In the genomic region with DNA sequence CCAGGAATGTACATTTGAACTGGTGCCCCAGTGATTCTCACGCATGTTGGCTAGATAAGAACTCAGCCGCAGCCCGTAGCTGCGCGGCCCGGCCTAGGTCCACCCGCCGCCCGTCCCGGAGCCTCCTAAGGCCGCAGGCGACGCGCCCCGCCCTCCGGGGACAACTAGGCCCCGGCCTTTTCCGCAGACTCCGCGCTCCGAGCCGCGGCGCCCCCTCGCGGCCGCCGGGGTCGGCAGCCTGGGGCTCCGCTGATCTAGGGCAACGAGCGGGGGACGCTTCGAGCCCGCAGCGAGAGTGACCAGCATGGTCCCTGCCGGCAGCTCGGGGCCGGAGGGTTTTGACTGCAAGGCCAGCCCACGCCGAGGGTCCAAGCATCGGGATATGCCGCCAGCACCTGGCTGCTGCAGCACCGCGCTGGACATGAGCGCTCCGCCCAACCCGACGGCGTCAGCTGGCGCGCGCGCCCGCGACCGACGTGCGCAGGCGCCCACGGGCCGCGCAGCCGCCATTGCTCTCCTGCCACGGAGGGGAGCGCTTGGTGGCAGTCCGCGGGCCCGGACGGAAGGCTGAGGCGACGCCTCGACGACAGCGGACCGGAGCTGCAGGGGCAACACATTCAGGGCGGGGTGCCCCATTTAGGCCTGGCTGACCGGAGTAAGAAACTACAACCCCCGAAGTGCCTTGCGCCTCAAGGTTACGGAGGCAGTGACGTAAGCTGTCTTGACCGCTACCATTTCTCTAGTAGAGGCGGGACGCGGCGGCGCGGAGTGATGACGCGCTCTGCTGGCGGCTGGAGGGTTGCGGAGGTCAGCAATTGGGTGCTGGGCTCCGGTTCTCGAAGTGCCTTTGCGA, we compare ENCODE assay signal across 8 cellular contexts. TPM values are rescaled to one million over a fixed set of nuclear protein-coding genes. Genes with fewer than 3 reads are reported as not detected.
DNase-seq lines count a peak whose midpoint lies in the region; ATAC-seq and TF ChIP-seq lines count a peak whose summit lies in the region.

A gene with protein sequence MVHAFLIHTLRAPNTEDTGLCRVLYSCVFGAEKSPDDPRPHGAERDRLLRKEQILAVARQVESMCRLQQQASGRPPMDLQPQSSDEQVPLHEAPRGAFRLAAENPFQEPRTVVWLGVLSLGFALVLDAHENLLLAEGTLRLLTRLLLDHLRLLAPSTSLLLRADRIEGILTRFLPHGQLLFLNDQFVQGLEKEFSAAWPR (plus strand): TSS at position 500 of the 853 bp plus-strand sequence. CDS start 1,571 bp downstream, outside the sequence.

- peak within 1 kb of the TSS; percentile 93 for H3K27ac ChIP-seq in 22Rv1

- TF ChIP-seq CTCF in 22Rv1 (IDR thresholded peaks at IDR 0.05), result peak; percentile 99

- intact Hi-C loops in sciatic nerve (cut with DNase I), result loop anchor here (2.0 kb wide), 1 partner anchor 33 kb away; the partner anchor contains the start of gene CENPB

- ATAC-seq in GM18511 (IDR thresholded peaks at IDR 0.05; ENCODE audit: unreplicated experiment) (peak; percentile 84), HG03039 (IDR thresholded peaks at IDR 0.05; ENCODE audit: unreplicated experiment) (peak; percentile 78), sciatic nerve (peak; percentile 91)

- DNase-seq in NCI-H2081 (lab: John Stamatoyannopoulos, UW) (peak; percentile 88 to 96), T1000 (lab: John Stamatoyannopoulos, UW) (peak; percentile 93), astrocyte of the hippocampus (ENCODE audit: low read depth, low spot score) (peak; percentile 98), hypothalamus (lab: John Stamatoyannopoulos, UW) (peak; percentile 72 to 99 (median 95)), sciatic nerve (ENCODE audit: low spot score) (peak; percentile 99)

RNA-seq across cellular contexts. Expression of the gene that starts here (rescaled TPM):
- total RNA-seq in sciatic nerve, result 8.4 TPM

Comparison
In these comparisons a context has a peak if more than half of its experiments do, and no peak if none do; other contexts are left out.
1. Peak in every context shown above with its lines: DNase-seq, ATAC-seq and H3K27ac ChIP-seq.